Comparison of ENCODE assay signal across 11 cellular contexts in the genomic region with DNA sequence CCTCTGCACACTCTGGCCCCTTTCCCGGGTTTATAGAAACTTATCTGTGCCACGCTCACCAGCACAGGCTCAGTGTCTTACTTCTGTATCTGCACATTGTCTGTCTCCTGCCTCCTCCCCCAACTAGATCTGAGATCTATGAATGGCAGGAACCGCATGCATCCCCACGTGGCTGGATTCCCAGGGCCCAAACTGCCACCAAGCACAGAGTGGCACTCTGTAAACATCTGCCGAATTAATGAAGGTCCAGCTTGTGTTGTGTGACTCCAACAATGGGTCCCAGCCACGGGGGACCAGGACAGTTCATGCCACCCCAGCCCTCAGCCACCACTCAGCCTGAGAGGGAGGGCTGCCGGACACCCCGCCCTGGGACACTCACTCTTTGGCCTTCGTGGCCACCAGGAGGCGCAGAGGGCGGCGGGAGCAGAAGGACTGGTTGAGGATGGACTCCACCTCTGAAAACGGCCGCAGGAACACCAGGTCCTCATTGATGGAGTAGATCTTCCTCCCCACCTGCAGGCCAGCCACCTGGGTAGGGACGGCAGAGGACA.
DNase-seq lines count a peak whose midpoint lies in the region; ATAC-seq and FAIRE-seq lines count a peak whose summit lies in the region.
"Had no signal": no experiment of that assay in that cellular context is flagged by ENCODE, and none has a peak within 500 bp of the region (broad histone marks: within the 10 kb centered on the region; RNA-seq: fewer than 3 reads in every experiment).

No MANE protein-coding gene starts in this region.

- H3K4me2 ChIP-seq in BLaER1: peak overlapping the region; percentile 23

- H3K4me1 Mint-ChIP-seq in activated T-helper 17 cell treated with anti-CD3 and anti-CD28 coated beads, Interleukin-2, amount 50 U/mL, for 72 hours: peaks cover 6% of the 10 kb centered on the region

- in situ Hi-C loops in HAP-1 (cut with MboI; ENCODE audit: low sequenced_read_pairs): loop anchor here (5.0 kb wide), 1 partner anchor 251 kb away; no protein-coding TSS in a partner anchor

- DNase-seq in HAP-1 (ENCODE audit: low spot score in 2 of 2): peak; percentile 16 to 66
- DNase-seq in HTR-8/SVneo (ENCODE audit: insufficient read length, low spot score): no peak
- DNase-seq: gastrocnemius medialis, NCI-H774, transverse colon had no signal

- H3K9me3 ChIP-seq in BLaER1 (peaks cover 11% of the 10 kb centered on the region), HAP-1 (no peaks in the 10 kb centered on the region)
- H3K9me3 ChIP-seq: transverse colon had no signal

- H3K9ac ChIP-seq in BLaER1: no peak overlapping the region

- H3K27me3 Mint-ChIP-seq in activated T-helper 17 cell treated with anti-CD3 and anti-CD28 coated beads, Interleukin-2, amount 50 U/mL, for 72 hours: no peaks in the 10 kb centered on the region

- no peaks in the 10 kb centered on the region for H4K20me1 ChIP-seq in BLaER1

- H3K36me3 ChIP-seq in BLaER1 (peaks cover 11% of the 10 kb centered on the region; the same call in 1 of the 2 replicates), HAP-1 (replicated peaks) (no peaks in the 10 kb centered on the region)
- H3K36me3 ChIP-seq: transverse colon had no signal

- peak overlapping the region; percentile 24 for H3K27ac Mint-ChIP-seq in activated T-helper 17 cell treated with anti-CD3 and anti-CD28 coated beads, Interleukin-2, amount 50 U/mL, for 72 hours

- no peak overlapping the region for H3K4me3 ChIP-seq in BLaER1
- H3K4me3 ChIP-seq in HAP-1: no peak overlapping the region
- H3K4me3 ChIP-seq: gastrocnemius medialis, transverse colon had no signal

- H3K4me1 ChIP-seq in BLaER1: peaks cover 42% of the 10 kb centered on the region
- H3K4me1 ChIP-seq in HAP-1: no peaks in the 10 kb centered on the region
- H3K4me1 ChIP-seq: gastrocnemius medialis, transverse colon had no signal

- no peak for ATAC-seq in activated T-helper 17 cell treated with anti-CD3 and anti-CD28 coated beads, Interleukin-2, amount 50 U/mL, for 72 hours (replicated peaks)
- ATAC-seq in HG03196 (IDR thresholded peaks at IDR 0.05; ENCODE audit: unreplicated experiment) (no peak), HG02840 (IDR thresholded peaks at IDR 0.05; ENCODE audit: low FRiP score, unreplicated experiment) (no peak), HG03469 (IDR thresholded peaks at IDR 0.05; ENCODE audit: unreplicated experiment) (no peak)

- no peak overlapping the region for H3K4me3 Mint-ChIP-seq in activated T-helper 17 cell treated with anti-CD3 and anti-CD28 coated beads, Interleukin-2, amount 50 U/mL, for 72 hours

- H3K27me3 ChIP-seq in BLaER1: no peaks in the 10 kb centered on the region
- no peaks in the 10 kb centered on the region for H3K27me3 ChIP-seq in HAP-1 (ENCODE audit: low read depth)
- H3K27me3 ChIP-seq in layer of hippocampus (ENCODE audit: control insufficient read depth, insufficient read depth, low read length): no peaks in the 10 kb centered on the region
- H3K27me3 ChIP-seq: gastrocnemius medialis, transverse colon had no signal

- H3K27ac ChIP-seq in BLaER1: no peak overlapping the region
- H3K27ac ChIP-seq in layer of hippocampus (ENCODE audit: low read depth, low read length): peak overlapping the region; percentile 97
- H3K27ac ChIP-seq: gastrocnemius medialis, transverse colon had no signal

- H3K36me3 Mint-ChIP-seq in activated T-helper 17 cell treated with anti-CD3 and anti-CD28 coated beads, Interleukin-2, amount 50 U/mL, for 72 hours (ENCODE audit: low read depth): peaks cover 100% of the 10 kb centered on the region

- no peak for FAIRE-seq in HTR-8/SVneo (lab: Jason Lieb, UNC)

- no peaks in the 10 kb centered on the region for H3K9me3 Mint-ChIP-seq in activated T-helper 17 cell treated with anti-CD3 and anti-CD28 coated beads, Interleukin-2, amount 50 U/mL, for 72 hours
